16 cellular contexts compared by ENCODE assay signal in the genomic region with DNA sequence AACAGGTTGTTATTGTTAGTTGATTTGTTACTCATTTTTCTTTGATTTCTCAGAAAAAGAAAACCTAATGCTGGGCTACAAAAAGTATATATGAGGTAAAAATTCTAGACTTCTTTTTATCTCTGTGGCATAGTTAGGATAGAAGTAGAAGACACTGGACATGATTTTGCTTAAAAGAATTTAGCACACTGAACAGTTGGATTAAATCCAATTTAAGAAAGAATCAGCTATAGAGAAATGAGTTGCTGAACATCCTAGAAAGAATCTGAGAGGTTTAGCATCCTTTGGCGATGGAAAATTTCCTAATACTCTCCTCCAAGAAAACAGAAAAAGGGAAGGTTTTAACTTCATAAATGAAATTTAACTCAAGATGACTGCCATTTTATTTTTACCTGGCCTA.
DNase-seq lines count a peak whose midpoint lies in the region; ATAC-seq and TF ChIP-seq lines count a peak whose summit lies in the region.
"Had no signal": no experiment of that assay in that cellular context is flagged by ENCODE, and none has a peak within 500 bp of the region (broad histone marks: within the 10 kb centered on the region; RNA-seq: fewer than 3 reads in every experiment).

No MANE protein-coding gene starts in this region.

- no peak overlapping the region for H3K4me3 Mint-ChIP-seq in CD8-positive, alpha-beta T cell
- H3K4me3 Mint-ChIP-seq: CD4-positive, CD25-positive, alpha-beta regulatory T cell; HFFc6 had no signal

- H3K9me3 Mint-ChIP-seq in CD8-positive, alpha-beta T cell, result no peaks in the 10 kb centered on the region
- H3K9me3 Mint-ChIP-seq: CD4-positive, CD25-positive, alpha-beta regulatory T cell; HFFc6 had no signal

- no peak for TF ChIP-seq CTCF in choroid plexus epithelial cell (conservative IDR thresholded peaks at IDR 0.05; ENCODE audit: low read depth, low read length)
- no peak for TF ChIP-seq CTCF in CD8-positive, alpha-beta T cell (IDR thresholded peaks at IDR 0.05)

- H3K27me3 ChIP-seq in CD8-positive, alpha-beta T cell (ENCODE audit: insufficient read depth, low read length), result no peaks in the 10 kb centered on the region
- H3K27me3 ChIP-seq: BLaER1 treated with 17β-estradiol and CSF1 and Interleukin-3, amounts not matched to agents 10 nM and 100 nM had no signal

- no peak overlapping the region for H3K4me3 ChIP-seq in choroid plexus epithelial cell (ENCODE audit: low read depth, low read length)
- H3K4me3 ChIP-seq in CD8-positive, alpha-beta T cell (ENCODE audit: low read depth, low read length), result no peak overlapping the region
- H3K4me3 ChIP-seq: BLaER1 treated with 17β-estradiol and CSF1 and Interleukin-3, amounts not matched to agents 10 nM and 100 nM; K562 had no signal

- H3K27me3 Mint-ChIP-seq in CD8-positive, alpha-beta T cell (ENCODE audit: low read depth), result peaks cover 4% of the 10 kb centered on the region

- CTCF ChIA-PET in CD8-positive, alpha-beta T cell (lab: Charles Lee), result interaction anchor here (1.2 to 1.6 kb wide), 5 partner anchors 8 to 67 kb away, joined by 3 to 16 read pairs (median 6); no protein-coding TSS in a partner anchor

- H3K4me1 ChIP-seq in CD8-positive, alpha-beta T cell (ENCODE audit: insufficient read depth, low read length), result no peaks in the 10 kb centered on the region

- ATAC-seq in CD8-positive, alpha-beta T cell, result no peak
- ATAC-seq: K562 had no signal

- no peaks in the 10 kb centered on the region for H3K36me3 Mint-ChIP-seq in CD8-positive, alpha-beta T cell
- H3K36me3 Mint-ChIP-seq: CD4-positive, CD25-positive, alpha-beta regulatory T cell had no signal

- H3K36me3 ChIP-seq in CD8-positive, alpha-beta T cell (ENCODE audit: insufficient read depth, low read length), result no peaks in the 10 kb centered on the region
- H3K36me3 ChIP-seq: BLaER1 treated with 17β-estradiol and CSF1 and Interleukin-3, amounts not matched to agents 10 nM and 100 nM had no signal

- intact Hi-C loops in CD8-positive, alpha-beta T cell (cut with DNase I, micrococcal nuclease), result loop anchor here (5.0 kb wide), 1 partner anchor 1450 kb away; no protein-coding TSS in a partner anchor

- H3K9me3 ChIP-seq in CD8-positive, alpha-beta T cell (ENCODE audit: low read length), result no peaks in the 10 kb centered on the region

- POLR2A ChIA-PET in CD8-positive, alpha-beta T cell (lab: Charles Lee), result no interaction called here

- peak; percentile 12 for DNase-seq in GM03348 (ENCODE audit: low spot score)
- peak; percentile 50 for DNase-seq in amniotic epithelial cell (ENCODE audit: low read depth)
- peak; percentile 69 for DNase-seq in choroid plexus epithelial cell (ENCODE audit: low read depth)
- no peak for DNase-seq in DMS79 treated with DMSO at 0.1 percent for 48 hours (lab: John Stamatoyannopoulos, UW)
- no peak for DNase-seq in superior temporal gyrus (ENCODE audit: extremely low spot score)
- no peak for DNase-seq in DMS 273 treated with DMSO at 0.1 percent for 48 hours (lab: John Stamatoyannopoulos, UW)
- no peak for DNase-seq in CD8-positive, alpha-beta T cell
- DNase-seq: Calu3; CD4-positive, CD25-positive, alpha-beta regulatory T cell; DMS79; GDM1; HCEC 1CT; HFFc6 had no signal

- H3K27ac Mint-ChIP-seq in CD8-positive, alpha-beta T cell, result no peak overlapping the region
- H3K27ac Mint-ChIP-seq: CD4-positive, CD25-positive, alpha-beta regulatory T cell; HFFc6 had no signal

- no peaks in the 10 kb centered on the region for H3K4me1 Mint-ChIP-seq in CD8-positive, alpha-beta T cell (ENCODE audit: low read depth)
- H3K4me1 Mint-ChIP-seq: CD4-positive, CD25-positive, alpha-beta regulatory T cell had no signal

- no peak overlapping the region for H3K27ac ChIP-seq in CD8-positive, alpha-beta T cell (ENCODE audit: low read depth, low read length)
- H3K27ac ChIP-seq: BLaER1 treated with 17β-estradiol and CSF1 and Interleukin-3, amounts not matched to agents 10 nM and 100 nM; HL-60 had no signal

Comparison
In these comparisons a context has a peak if more than half of its experiments do, and no peak if none do; other contexts are left out.
1. DNase-seq: peak in GM03348 (single experiment), amniotic epithelial cell (single experiment) and choroid plexus epithelial cell (single experiment); none in DMS79 treated with DMSO at 0.1 percent for 48 hours (single experiment), superior temporal gyrus (single experiment), DMS 273 treated with DMSO at 0.1 percent for 48 hours (single experiment) and CD8-positive, alpha-beta T cell (0 of 7).